Comparison of ENCODE assay signal across 1 cellular context in genomic region chr2:210224660-210225460, GRCh38.
TF ChIP-seq lines count a peak whose summit lies in the region.

Gene ACADL, minus strand, starts transcription at chr2:210225447. Its CDS starts 184 bp downstream, at chr2:210225263.

TF ChIP-seq in H1, 55 proteins besides CTCF, POLR2A, EP300 and RAD21 (continued from another document):
- TF ChIP-seq GABPA (IDR thresholded peaks at IDR 0.05; ENCODE audit: borderline replicate concordance, insufficient read depth, low read length) (no peak), RBBP5 (IDR thresholded peaks at IDR 0.05; ENCODE audit: borderline replicate concordance, low read depth, low read length) (peak; percentile 78), YY1 (IDR thresholded peaks at IDR 0.05; ENCODE audit: low read depth, low read length) (no peak; the same call in 1 of the 2 replicates), TCF12 (IDR thresholded peaks at IDR 0.05; ENCODE audit: low read depth, low read length) (no peak), PHF8 (conservative IDR thresholded peaks at IDR 0.05; ENCODE audit: low read depth, low read length) (0 out of 2 replicates have a peak, but pooled peaks have one; percentile 29), EZH2 (IDR thresholded peaks at IDR 0.05; ENCODE audit: low read depth, low read length, severe bottlenecking) (peak; percentile 59), CTBP2 (IDR thresholded peaks at IDR 0.05; ENCODE audit: borderline replicate concordance, insufficient read depth, insufficient read length, low read length) (peak; percentile 31), ASH2L (IDR thresholded peaks at IDR 0.05; ENCODE audit: low read length) (peak; percentile 93), SP2 (IDR thresholded peaks at IDR 0.05; ENCODE audit: low read length) (no peak), SIX5 (IDR thresholded peaks at IDR 0.05; ENCODE audit: low read depth, low read length) (no peak), SUZ12 (IDR thresholded peaks at IDR 0.05; ENCODE audit: low read length) (peak; percentile 76), KDM5A (IDR thresholded peaks at IDR 0.05; ENCODE audit: low read length) (no peak), JUND (IDR thresholded peaks at IDR 0.05; ENCODE audit: low read length) (no peak), KDM4A (IDR thresholded peaks at IDR 0.05; ENCODE audit: low read depth, low read length, severe bottlenecking) (peak; percentile 97), BACH1 (IDR thresholded peaks at IDR 0.05; ENCODE audit: low read length) (0 out of 2 replicates have a peak, but pooled peaks have one; percentile 34), CREB1 (IDR thresholded peaks at IDR 0.05) (0 out of 2 replicates have a peak, but pooled peaks have one; percentile 16), SIN3A (conservative IDR thresholded peaks at IDR 0.05 in 1 of 2, IDR thresholded peaks at IDR 0.05 in 1 of 2; ENCODE audit: low read depth in 1 of 2, low read length in 2 of 2) (0 out of 4 replicates have a peak, but pooled peaks of 1 of the 2 experiments have one; percentile 24), SP4 (IDR thresholded peaks at IDR 0.05; ENCODE audit: low read length) (no peak)
